Comparison of ENCODE assay signal across 7 cellular contexts in the genomic region with DNA sequence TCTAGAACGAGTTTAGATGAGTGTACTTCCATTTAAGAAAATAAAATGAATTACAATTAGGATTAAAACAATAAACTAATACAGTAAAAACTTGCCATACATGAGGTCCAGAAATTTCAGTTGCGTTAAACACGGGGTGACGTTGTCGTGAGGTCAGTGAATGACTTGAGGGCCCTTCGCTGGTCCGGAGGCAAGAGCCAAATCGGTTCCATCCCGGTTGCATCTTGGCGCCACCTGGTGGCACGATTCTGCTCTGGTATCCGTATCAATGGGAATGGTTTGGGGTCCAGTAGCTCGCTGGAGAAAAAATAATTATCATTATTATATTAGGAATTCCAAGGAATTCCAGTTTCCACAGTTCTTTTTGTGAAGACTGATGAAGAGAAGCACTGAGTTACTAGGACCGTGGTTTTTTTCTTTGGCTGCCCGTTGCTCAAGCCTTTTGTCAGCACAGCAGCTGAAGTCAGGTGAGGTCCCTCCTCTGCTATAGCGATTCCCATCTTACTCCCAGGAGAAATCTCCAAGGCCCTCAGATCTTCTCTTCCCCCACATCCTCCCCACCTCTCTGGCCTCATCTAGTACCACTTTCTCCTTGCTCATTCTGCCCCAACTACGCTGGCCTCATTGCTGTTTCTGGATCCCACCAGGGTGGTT.
A peak's percentile ranks its signal among the peaks of the same experiment; 100 is the strongest.
DNase-seq lines count a peak whose midpoint lies in the region; ATAC-seq and TF ChIP-seq lines count a peak whose summit lies in the region.

No MANE protein-coding gene starts in this region.

- no peak overlapping the region for H3K4ac ChIP-seq in neuronal stem cell (ENCODE audit: low read length)

- no peaks in the 10 kb centered on the region for H4K20me1 ChIP-seq in OCI-LY7 (ENCODE audit: insufficient read depth, low read length)
- no peaks in the 10 kb centered on the region for H4K20me1 ChIP-seq in fibroblast of lung (ENCODE audit: control insufficient read depth, extremely low read depth, insufficient read depth, low read length)

- in situ Hi-C loops in GM13976 (cut with MboI; ENCODE audit: low sequenced_read_pairs, unreplicated experiment): loop anchor here (10.0 kb wide), 1 partner anchor 671 kb away; no protein-coding TSS in a partner anchor

- H2BK15ac ChIP-seq in neuronal stem cell (ENCODE audit: low read length): no peak overlapping the region

- H2BK120ac ChIP-seq in neuronal stem cell (ENCODE audit: low read depth, low read length): no peak overlapping the region

- no peak overlapping the region for H3K9ac ChIP-seq in fibroblast of lung (ENCODE audit: insufficient read depth, low read length)
- no peak overlapping the region for H3K9ac ChIP-seq in neuronal stem cell (ENCODE audit: low read depth, low read length, poor library complexity)

- H3K27me3 ChIP-seq in fibroblast of lung (ENCODE audit: control insufficient read depth, insufficient read depth, low read length): no peaks in the 10 kb centered on the region
- peaks cover 0 to 2% (median 0%) of the 10 kb centered on the region in 3 experiments for H3K27me3 ChIP-seq in neuronal stem cell (ENCODE audit: control insufficient read depth in 3 of 3, insufficient read depth in 3 of 3, low read depth in 1 of 3, low read length in 3 of 3)
- H3K27me3 ChIP-seq in thoracic aorta (replicated peaks; ENCODE audit: insufficient read depth): no peaks in the 10 kb centered on the region

- no peak overlapping the region for H3K18ac ChIP-seq in neuronal stem cell (ENCODE audit: low read length)

- H3K27ac ChIP-seq in OCI-LY7 (ENCODE audit: low read depth, low read length, poor library complexity, severe bottlenecking) (no peak overlapping the region), fibroblast of lung (ENCODE audit: insufficient read depth, low read length) (no peak overlapping the region), neuronal stem cell (replicated peaks; ENCODE audit: low read length) (no peak overlapping the region), thoracic aorta (no peak overlapping the region)

- H3K36me3 ChIP-seq in OCI-LY7 (ENCODE audit: insufficient read depth, low read length): no peaks in the 10 kb centered on the region
- no peaks in the 10 kb centered on the region for H3K36me3 ChIP-seq in fibroblast of lung (ENCODE audit: control insufficient read depth, insufficient read depth, low read length)
- H3K36me3 ChIP-seq in neuronal stem cell (replicated peaks in 1 of 2; ENCODE audit: control insufficient read depth in 2 of 2, insufficient read depth in 2 of 2, low read length in 2 of 2): peaks cover 0 to 1% of the 10 kb centered on the region in 2 donors
- no peaks in the 10 kb centered on the region for H3K36me3 ChIP-seq in thoracic aorta

- no peaks in the 10 kb centered on the region for H3K9me2 ChIP-seq in OCI-LY7 (ENCODE audit: insufficient read depth, low read length)

- no peak overlapping the region for H2BK5ac ChIP-seq in neuronal stem cell (ENCODE audit: low read length)

- H3K9me3 ChIP-seq in OCI-LY7 (ENCODE audit: low read length) (no peaks in the 10 kb centered on the region), fibroblast of lung (ENCODE audit: control insufficient read depth, insufficient read depth, low read depth, low read length) (no peaks in the 10 kb centered on the region), neuronal stem cell (replicated peaks in 1 of 2; ENCODE audit: control insufficient read depth in 2 of 2, insufficient read depth in 1 of 2, low read depth in 1 of 2, low read length in 2 of 2) (peaks cover 0 to 2% of the 10 kb centered on the region in 2 donors), thoracic aorta (no peaks in the 10 kb centered on the region)

- CTCF ChIA-PET in OCI-LY7 (lab: Charles Lee; ENCODE audit: unreplicated experiment): interaction anchor here (0.6 kb wide), 1 partner anchor 8 kb away, joined by 3 read pairs; no protein-coding TSS in a partner anchor

- H3K14ac ChIP-seq in neuronal stem cell (ENCODE audit: low read length): no peak overlapping the region

- no peaks in the 10 kb centered on the region for H3K79me1 ChIP-seq in neuronal stem cell (ENCODE audit: low read depth, low read length)

- peak; percentile 88 for TF ChIP-seq CTCF in GM13976 (IDR thresholded peaks at IDR 0.05; ENCODE audit: borderline replicate concordance, control extremely low read depth, extremely low read depth, insufficient read depth, missing control alignments)
- TF ChIP-seq CTCF in OCI-LY7 (conservative IDR thresholded peaks at IDR 0.05; ENCODE audit: low read length): peak; percentile 93
- peak; percentile 71 to 74 for TF ChIP-seq CTCF in fibroblast of lung (conservative IDR thresholded peaks at IDR 0.05 in 1 of 2, IDR thresholded peaks at IDR 0.05 in 1 of 2; ENCODE audit: low read depth in 1 of 2, low read length in 2 of 2)
- TF ChIP-seq CTCF in thoracic aorta (IDR thresholded peaks at IDR 0.05): peak; percentile 41

- H4K8ac ChIP-seq in neuronal stem cell (ENCODE audit: low read depth, low read length): no peak overlapping the region

- no peak overlapping the region for H2BK12ac ChIP-seq in neuronal stem cell (ENCODE audit: low read length)

- DNase-seq in GM13976 (ENCODE audit: low spot score) (peak; percentile 66), HS-27A (ENCODE audit: low read depth) (peak; percentile 14), OCI-LY7 (ENCODE audit: low spot score) (peak; percentile 59), fibroblast of lung (ENCODE audit: low read depth in 2 of 2) (peak; percentile 57 to 58), neuronal stem cell (ENCODE audit: low spot score) (peak; percentile 65), thoracic aorta (ENCODE audit: low spot score) (no peak)
- peak; percentile 66 for DNase-seq in activated T-cell treated with anti-CD3 and anti-CD28 coated beads, Interleukin-2, amount 50 U/mL, for 1 hour

- POLR2A ChIA-PET in OCI-LY7 (lab: Charles Lee): no interaction called here

- H2AFZ ChIP-seq in OCI-LY7 (ENCODE audit: low read length): no peak overlapping the region
- H2AFZ ChIP-seq in fibroblast of lung (ENCODE audit: low read length): no peak overlapping the region
- H2AFZ ChIP-seq in neuronal stem cell (ENCODE audit: low read length): no peak overlapping the region

- WGBS in neuronal stem cell (ENCODE audit: extremely low coverage in 2 of 2, insufficient read length in 2 of 2, insufficient replicate concordance in 1 of 2), 2 donors: no CpG with 5 or more reads among the region's 17 CpGs

- H3K23ac ChIP-seq in neuronal stem cell (ENCODE audit: low read depth, low read length, poor library complexity): no peak overlapping the region

- no peak overlapping the region for H2AK5ac ChIP-seq in neuronal stem cell (ENCODE audit: low read depth, low read length)

- H3K4me2 ChIP-seq in OCI-LY7 (ENCODE audit: low read length) (no peak overlapping the region), fibroblast of lung (ENCODE audit: extremely low read depth, insufficient read depth, low read length) (no peak overlapping the region), neuronal stem cell (ENCODE audit: insufficient read depth, low read length, poor library complexity, severe bottlenecking) (no peak overlapping the region)

- intact Hi-C loops in OCI-LY7 (cut with micrococcal nuclease; ENCODE audit: unreplicated experiment): loop anchor here (5.0 kb wide), 2 partner anchors 669 to 759 kb away; no protein-coding TSS in a partner anchor

- ATAC-seq in thoracic aorta (ENCODE audit: insufficient number of reproducible peaks, low FRiP score, low read depth): no peak

- no TSS peak for BruUV-seq in OCI-LY7 (replicated peaks; lab: Mats Ljungman, UMichigan)

- H3K79me2 ChIP-seq in OCI-LY7 (ENCODE audit: insufficient read depth, low read depth, low read length) (no peaks in the 10 kb centered on the region), fibroblast of lung (ENCODE audit: control insufficient read depth, insufficient read depth, low read length) (no peaks in the 10 kb centered on the region)

- no peak overlapping the region for H4K91ac ChIP-seq in neuronal stem cell (ENCODE audit: low read depth, low read length, poor library complexity)

- H3K4me1 ChIP-seq in OCI-LY7 (ENCODE audit: insufficient read depth, low read length, poor library complexity, severe bottlenecking) (no peaks in the 10 kb centered on the region), fibroblast of lung (ENCODE audit: control insufficient read depth, extremely low read depth, insufficient read depth, low read length) (no peaks in the 10 kb centered on the region), neuronal stem cell (ENCODE audit: control insufficient read depth in 2 of 2, insufficient read depth in 1 of 2, low read depth in 1 of 2, low read length in 2 of 2) (peaks cover 0 to 2% of the 10 kb centered on the region in 2 donors), thoracic aorta (ENCODE audit: control insufficient read depth in 1 of 2, low read depth in 2 of 2) (no peaks in the 10 kb centered on the region)

- no peak overlapping the region for H3K4me3 ChIP-seq in OCI-LY7 (ENCODE audit: low read depth, low read length, poor library complexity, severe bottlenecking)
- no peak overlapping the region for H3K4me3 ChIP-seq in fibroblast of lung (replicated peaks in 1 of 4; ENCODE audit: control extremely low read depth in 1 of 4, insufficient read depth in 1 of 4, low read depth in 3 of 4, low read length in 4 of 4)
- H3K4me3 ChIP-seq in neuronal stem cell (ENCODE audit: low read length in 2 of 2): no peak overlapping the region
- no peak overlapping the region for H3K4me3 ChIP-seq in thoracic aorta

Comparison
In these comparisons a context has a peak if more than half of its experiments do, and no peak if none do; other contexts are left out.
1. CTCF ChIP-seq: peak in every context shown above with its lines; median percentile 93 in OCI-LY7; 88 in GM13976; 72 in fibroblast of lung; 41 in thoracic aorta.